ENCODE assay signal across 1 cellular context in the genomic region with DNA sequence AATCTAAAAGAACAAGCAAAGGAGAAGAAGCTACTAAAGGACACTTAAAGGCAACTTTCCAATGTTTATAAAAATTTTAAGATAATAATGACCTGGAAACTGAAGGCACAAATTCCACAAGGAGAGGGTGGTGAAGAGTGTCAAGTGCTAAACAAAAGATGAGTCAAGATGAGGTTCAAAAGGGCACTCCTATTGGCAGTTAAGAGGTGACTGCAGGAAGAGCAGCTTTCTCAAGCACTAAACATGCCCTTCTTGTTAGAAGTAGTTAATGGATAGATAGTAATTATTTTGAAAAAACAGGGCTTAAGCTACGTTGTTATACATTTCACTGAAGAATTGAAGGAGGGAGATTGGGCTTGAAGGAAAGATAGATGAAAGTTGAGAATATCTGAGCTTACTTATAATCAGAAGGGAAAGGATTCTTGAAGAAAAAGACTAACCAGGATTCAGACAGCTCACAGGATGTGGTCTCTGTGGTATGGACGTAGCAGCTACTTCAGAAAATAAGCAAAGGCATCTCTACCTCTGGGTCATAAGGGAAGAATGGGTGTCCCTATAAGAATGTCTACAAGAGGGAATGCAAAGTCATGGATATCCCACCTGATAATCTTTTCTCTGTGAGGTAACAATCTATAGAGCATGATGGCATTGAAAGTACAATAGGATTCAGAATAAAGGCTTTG.
TF ChIP-seq lines count a peak whose summit lies in the region.

No MANE protein-coding gene starts in this region.

TF ChIP-seq in GM12878, 131 proteins besides CTCF, POLR2A, EP300 and RAD21:
- TF ChIP-seq, protein P1, sequence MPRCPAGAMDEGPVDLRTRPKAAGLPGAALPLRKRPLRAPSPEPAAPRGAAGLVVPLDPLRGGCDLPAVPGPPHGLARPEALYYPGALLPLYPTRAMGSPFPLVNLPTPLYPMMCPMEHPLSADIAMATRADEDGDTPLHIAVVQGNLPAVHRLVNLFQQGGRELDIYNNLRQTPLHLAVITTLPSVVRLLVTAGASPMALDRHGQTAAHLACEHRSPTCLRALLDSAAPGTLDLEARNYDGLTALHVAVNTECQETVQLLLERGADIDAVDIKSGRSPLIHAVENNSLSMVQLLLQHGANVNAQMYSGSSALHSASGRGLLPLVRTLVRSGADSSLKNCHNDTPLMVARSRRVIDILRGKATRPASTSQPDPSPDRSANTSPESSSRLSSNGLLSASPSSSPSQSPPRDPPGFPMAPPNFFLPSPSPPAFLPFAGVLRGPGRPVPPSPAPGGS (IDR thresholded peaks at IDR 0.05; ENCODE audit: borderline replicate concordance, insufficient read depth, low read depth, low read length, poor library complexity, severe bottlenecking), result no peak
- TF ChIP-seq CREB1 (IDR thresholded peaks at IDR 0.05; ENCODE audit: low read depth) (no peak), KAT2A (conservative IDR thresholded peaks at IDR 0.05; ENCODE audit: control insufficient read depth, low read depth, low read length) (no peak), RFX5 (IDR thresholded peaks at IDR 0.05; ENCODE audit: low read depth, low read length) (no peak), FOXM1 (IDR thresholded peaks at IDR 0.05; ENCODE audit: low read depth, low read length) (no peak), TCF3 (IDR thresholded peaks at IDR 0.05; ENCODE audit: borderline replicate concordance, insufficient read depth, low read depth, low read length) (no peak), NBN (IDR thresholded peaks at IDR 0.05) (no peak), RELA (IDR thresholded peaks at IDR 0.05; ENCODE audit: borderline replicate concordance, partially characterized antibody) (no peak), IKZF1 (conservative IDR thresholded peaks at IDR 0.05) (no peak), IKZF2 (IDR thresholded peaks at IDR 0.05) (no peak), GATAD2B (conservative IDR thresholded peaks at IDR 0.05; ENCODE audit: low read depth) (no peak), STAT3 (IDR thresholded peaks at IDR 0.05; ENCODE audit: low read depth, low read length) (no peak), NR2C2 (IDR thresholded peaks at IDR 0.05; ENCODE audit: borderline replicate concordance, control insufficient read depth, insufficient read length, low read depth) (no peak)
- TF ChIP-seq, protein P2, sequence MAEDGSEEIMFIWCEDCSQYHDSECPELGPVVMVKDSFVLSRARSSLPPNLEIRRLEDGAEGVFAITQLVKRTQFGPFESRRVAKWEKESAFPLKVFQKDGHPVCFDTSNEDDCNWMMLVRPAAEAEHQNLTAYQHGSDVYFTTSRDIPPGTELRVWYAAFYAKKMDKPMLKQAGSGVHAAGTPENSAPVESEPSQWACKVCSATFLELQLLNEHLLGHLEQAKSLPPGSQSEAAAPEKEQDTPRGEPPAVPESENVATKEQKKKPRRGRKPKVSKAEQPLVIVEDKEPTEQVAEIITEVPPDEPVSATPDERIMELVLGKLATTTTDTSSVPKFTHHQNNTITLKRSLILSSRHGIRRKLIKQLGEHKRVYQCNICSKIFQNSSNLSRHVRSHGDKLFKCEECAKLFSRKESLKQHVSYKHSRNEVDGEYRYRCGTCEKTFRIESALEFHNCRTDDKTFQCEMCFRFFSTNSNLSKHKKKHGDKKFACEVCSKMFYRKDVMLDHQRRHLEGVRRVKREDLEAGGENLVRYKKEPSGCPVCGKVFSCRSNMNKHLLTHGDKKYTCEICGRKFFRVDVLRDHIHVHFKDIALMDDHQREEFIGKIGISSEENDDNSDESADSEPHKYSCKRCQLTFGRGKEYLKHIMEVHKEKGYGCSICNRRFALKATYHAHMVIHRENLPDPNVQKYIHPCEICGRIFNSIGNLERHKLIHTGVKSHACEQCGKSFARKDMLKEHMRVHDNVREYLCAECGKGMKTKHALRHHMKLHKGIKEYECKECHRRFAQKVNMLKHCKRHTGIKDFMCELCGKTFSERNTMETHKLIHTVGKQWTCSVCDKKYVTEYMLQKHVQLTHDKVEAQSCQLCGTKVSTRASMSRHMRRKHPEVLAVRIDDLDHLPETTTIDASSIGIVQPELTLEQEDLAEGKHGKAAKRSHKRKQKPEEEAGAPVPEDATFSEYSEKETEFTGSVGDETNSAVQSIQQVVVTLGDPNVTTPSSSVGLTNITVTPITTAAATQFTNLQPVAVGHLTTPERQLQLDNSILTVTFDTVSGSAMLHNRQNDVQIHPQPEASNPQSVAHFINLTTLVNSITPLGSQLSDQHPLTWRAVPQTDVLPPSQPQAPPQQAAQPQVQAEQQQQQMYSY (CRISPR knock-in tag; IDR thresholded peaks at IDR 0.05), result no peak
- TF ChIP-seq, protein P3, sequence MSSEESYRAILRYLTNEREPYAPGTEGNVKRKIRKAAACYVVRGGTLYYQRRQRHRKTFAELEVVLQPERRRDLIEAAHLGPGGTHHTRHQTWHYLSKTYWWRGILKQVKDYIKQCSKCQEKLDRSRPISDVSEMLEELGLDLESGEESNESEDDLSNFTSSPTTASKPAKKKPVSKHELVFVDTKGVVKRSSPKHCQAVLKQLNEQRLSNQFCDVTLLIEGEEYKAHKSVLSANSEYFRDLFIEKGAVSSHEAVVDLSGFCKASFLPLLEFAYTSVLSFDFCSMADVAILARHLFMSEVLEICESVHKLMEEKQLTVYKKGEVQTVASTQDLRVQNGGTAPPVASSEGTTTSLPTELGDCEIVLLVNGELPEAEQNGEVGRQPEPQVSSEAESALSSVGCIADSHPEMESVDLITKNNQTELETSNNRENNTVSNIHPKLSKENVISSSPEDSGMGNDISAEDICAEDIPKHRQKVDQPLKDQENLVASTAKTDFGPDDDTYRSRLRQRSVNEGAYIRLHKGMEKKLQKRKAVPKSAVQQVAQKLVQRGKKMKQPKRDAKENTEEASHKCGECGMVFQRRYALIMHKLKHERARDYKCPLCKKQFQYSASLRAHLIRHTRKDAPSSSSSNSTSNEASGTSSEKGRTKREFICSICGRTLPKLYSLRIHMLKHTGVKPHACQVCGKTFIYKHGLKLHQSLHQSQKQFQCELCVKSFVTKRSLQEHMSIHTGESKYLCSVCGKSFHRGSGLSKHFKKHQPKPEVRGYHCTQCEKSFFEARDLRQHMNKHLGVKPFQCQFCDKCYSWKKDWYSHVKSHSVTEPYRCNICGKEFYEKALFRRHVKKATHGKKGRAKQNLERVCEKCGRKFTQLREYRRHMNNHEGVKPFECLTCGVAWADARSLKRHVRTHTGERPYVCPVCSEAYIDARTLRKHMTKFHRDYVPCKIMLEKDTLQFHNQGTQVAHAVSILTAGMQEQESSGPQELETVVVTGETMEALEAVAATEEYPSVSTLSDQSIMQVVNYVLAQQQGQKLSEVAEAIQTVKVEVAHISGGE (CRISPR knock-in tag; IDR thresholded peaks at IDR 0.05), result no peak
- TF ChIP-seq, protein P4, sequence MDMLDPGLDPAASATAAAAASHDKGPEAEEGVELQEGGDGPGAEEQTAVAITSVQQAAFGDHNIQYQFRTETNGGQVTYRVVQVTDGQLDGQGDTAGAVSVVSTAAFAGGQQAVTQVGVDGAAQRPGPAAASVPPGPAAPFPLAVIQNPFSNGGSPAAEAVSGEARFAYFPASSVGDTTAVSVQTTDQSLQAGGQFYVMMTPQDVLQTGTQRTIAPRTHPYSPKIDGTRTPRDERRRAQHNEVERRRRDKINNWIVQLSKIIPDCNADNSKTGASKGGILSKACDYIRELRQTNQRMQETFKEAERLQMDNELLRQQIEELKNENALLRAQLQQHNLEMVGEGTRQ (IDR thresholded peaks at IDR 0.05; ENCODE audit: borderline replicate concordance, low read depth, low read length), result no peak
- TF ChIP-seq, protein P5, sequence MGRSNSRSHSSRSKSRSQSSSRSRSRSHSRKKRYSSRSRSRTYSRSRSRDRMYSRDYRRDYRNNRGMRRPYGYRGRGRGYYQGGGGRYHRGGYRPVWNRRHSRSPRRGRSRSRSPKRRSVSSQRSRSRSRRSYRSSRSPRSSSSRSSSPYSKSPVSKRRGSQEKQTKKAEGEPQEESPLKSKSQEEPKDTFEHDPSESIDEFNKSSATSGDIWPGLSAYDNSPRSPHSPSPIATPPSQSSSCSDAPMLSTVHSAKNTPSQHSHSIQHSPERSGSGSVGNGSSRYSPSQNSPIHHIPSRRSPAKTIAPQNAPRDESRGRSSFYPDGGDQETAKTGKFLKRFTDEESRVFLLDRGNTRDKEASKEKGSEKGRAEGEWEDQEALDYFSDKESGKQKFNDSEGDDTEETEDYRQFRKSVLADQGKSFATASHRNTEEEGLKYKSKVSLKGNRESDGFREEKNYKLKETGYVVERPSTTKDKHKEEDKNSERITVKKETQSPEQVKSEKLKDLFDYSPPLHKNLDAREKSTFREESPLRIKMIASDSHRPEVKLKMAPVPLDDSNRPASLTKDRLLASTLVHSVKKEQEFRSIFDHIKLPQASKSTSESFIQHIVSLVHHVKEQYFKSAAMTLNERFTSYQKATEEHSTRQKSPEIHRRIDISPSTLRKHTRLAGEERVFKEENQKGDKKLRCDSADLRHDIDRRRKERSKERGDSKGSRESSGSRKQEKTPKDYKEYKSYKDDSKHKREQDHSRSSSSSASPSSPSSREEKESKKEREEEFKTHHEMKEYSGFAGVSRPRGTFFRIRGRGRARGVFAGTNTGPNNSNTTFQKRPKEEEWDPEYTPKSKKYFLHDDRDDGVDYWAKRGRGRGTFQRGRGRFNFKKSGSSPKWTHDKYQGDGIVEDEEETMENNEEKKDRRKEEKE (IDR thresholded peaks at IDR 0.05), result no peak
TF ChIP-seq in GM12878: peak in this region for 0.
